Comparison of ENCODE assay signal across 1 cellular context in the genomic region with DNA sequence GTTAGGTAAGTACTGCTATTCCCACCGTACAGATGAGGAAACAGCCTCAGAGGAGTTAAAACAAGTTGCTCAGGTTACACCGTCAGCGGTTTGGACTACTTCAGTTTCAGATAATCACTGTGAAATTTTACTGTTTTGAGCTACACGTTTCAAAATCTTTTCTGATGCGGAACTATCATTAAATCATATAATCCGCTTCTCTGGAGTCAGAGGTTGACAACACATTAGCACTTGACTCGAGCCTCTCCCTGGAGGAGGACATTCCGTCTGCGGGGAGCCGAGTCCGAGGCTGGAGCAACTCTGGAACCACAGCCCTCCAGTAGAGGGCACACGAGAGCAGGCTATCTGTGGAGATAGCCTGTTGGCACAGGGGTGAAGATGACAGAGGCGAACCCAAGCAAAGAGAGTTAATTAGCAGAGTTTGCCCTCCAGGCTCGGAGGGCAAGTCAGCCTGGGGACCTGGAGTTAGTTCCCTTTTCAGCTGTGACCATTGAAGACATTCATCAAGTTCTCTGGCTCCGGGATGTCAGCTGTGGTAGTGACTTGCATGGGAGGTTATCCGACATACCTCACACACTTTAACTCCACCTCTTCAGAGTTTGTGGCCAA.
TF ChIP-seq lines count a peak whose summit lies in the region.

No MANE protein-coding gene starts in this region.

TF ChIP-seq in HEK293, 187 proteins besides CTCF, POLR2A, EP300 and RAD21 (continued from another document and continues in another):
- TF ChIP-seq KLF8 (tag by site-specific recombination; IDR thresholded peaks at IDR 0.05) (no peak), ZNF658 (tag by site-specific recombination; IDR thresholded peaks at IDR 0.05) (no peak), ZBTB1 (tag by site-specific recombination; IDR thresholded peaks at IDR 0.05) (no peak), ZXDB (tag by site-specific recombination; IDR thresholded peaks at IDR 0.05) (peak; percentile 14; the same call in 1 of the 2 replicates), ZNF214 (tag by site-specific recombination; IDR thresholded peaks at IDR 0.05; ENCODE audit: borderline replicate concordance) (no peak), MYNN (tag by site-specific recombination; IDR thresholded peaks at IDR 0.05; ENCODE audit: borderline replicate concordance) (no peak), ZNF514 (tag by site-specific recombination; IDR thresholded peaks at IDR 0.05) (no peak), ZNF112 (tag by site-specific recombination; IDR thresholded peaks at IDR 0.05) (no peak), ZNF785 (tag by site-specific recombination; IDR thresholded peaks at IDR 0.05) (no peak), ZNF404 (tag by site-specific recombination; IDR thresholded peaks at IDR 0.05) (no peak), KLF9 (tag by site-specific recombination; IDR thresholded peaks at IDR 0.05; ENCODE audit: low read depth) (no peak), OSR2 (tag by site-specific recombination; IDR thresholded peaks at IDR 0.05) (peak; percentile 80), ZNF768 (tag by site-specific recombination; IDR thresholded peaks at IDR 0.05) (no peak), ZNF777 (tag by site-specific recombination; IDR thresholded peaks at IDR 0.05; ENCODE audit: borderline replicate concordance) (no peak), SCRT2 (tag by site-specific recombination; IDR thresholded peaks at IDR 0.05) (peak; percentile 56), ZNF239 (tag by site-specific recombination; IDR thresholded peaks at IDR 0.05) (no peak), RBAK (tag by site-specific recombination; IDR thresholded peaks at IDR 0.05) (no peak), ZNF585B (tag by site-specific recombination; IDR thresholded peaks at IDR 0.05) (no peak), ZNF544 (tag by site-specific recombination; IDR thresholded peaks at IDR 0.05) (no peak), ZNF433 (tag by site-specific recombination; IDR thresholded peaks at IDR 0.05; ENCODE audit: low read depth) (no peak), ZNF426 (tag by site-specific recombination; IDR thresholded peaks at IDR 0.05) (no peak), ZNF211 (tag by site-specific recombination; IDR thresholded peaks at IDR 0.05; ENCODE audit: low read depth) (no peak), ZNF549 (tag by site-specific recombination; IDR thresholded peaks at IDR 0.05) (no peak), ZNF133 (tag by site-specific recombination; IDR thresholded peaks at IDR 0.05) (no peak), ZNF19 (tag by site-specific recombination; IDR thresholded peaks at IDR 0.05; ENCODE audit: low read depth) (no peak), ZNF623 (tag by site-specific recombination; IDR thresholded peaks at IDR 0.05) (no peak), PRDM1 (tag by site-specific recombination; IDR thresholded peaks at IDR 0.05) (no peak), FEZF1 (tag by site-specific recombination; IDR thresholded peaks at IDR 0.05) (no peak), ZNF677 (tag by site-specific recombination; IDR thresholded peaks at IDR 0.05) (no peak), ZNF558 (tag by site-specific recombination; IDR thresholded peaks at IDR 0.05) (peak; percentile 38; the same call in 1 of the 2 replicates), ZNF157 (tag by site-specific recombination; IDR thresholded peaks at IDR 0.05) (no peak), HOXD13 (CRISPR knock-in tag; IDR thresholded peaks at IDR 0.05; ENCODE audit: borderline replicate concordance) (no peak), GLIS1 (tag by site-specific recombination; IDR thresholded peaks at IDR 0.05) (peak; percentile 74), GLI2 (tag by site-specific recombination; IDR thresholded peaks at IDR 0.05; ENCODE audit: borderline replicate concordance, low read depth) (no peak), ZNF341 (tag by site-specific recombination; IDR thresholded peaks at IDR 0.05; ENCODE audit: low read depth) (peak; percentile 51; the same call in 1 of the 2 replicates), ZFP37 (tag by site-specific recombination; IDR thresholded peaks at IDR 0.05) (peak; percentile 81; the same call in 1 of the 2 replicates), ZFHX2 (tag by site-specific recombination; conservative IDR thresholded peaks at IDR 0.05) (no peak), ZNF530 (tag by site-specific recombination; IDR thresholded peaks at IDR 0.05; ENCODE audit: low read depth) (no peak), ZBTB21 (tag by site-specific recombination; IDR thresholded peaks at IDR 0.05) (no peak), ZNF701 (tag by site-specific recombination; IDR thresholded peaks at IDR 0.05) (no peak), ZNF302 (tag by site-specific recombination; IDR thresholded peaks at IDR 0.05; ENCODE audit: low read depth) (no peak), ZNF138 (tag by site-specific recombination; IDR thresholded peaks at IDR 0.05; ENCODE audit: borderline replicate concordance) (no peak)
- TF ChIP-seq, protein P1, sequence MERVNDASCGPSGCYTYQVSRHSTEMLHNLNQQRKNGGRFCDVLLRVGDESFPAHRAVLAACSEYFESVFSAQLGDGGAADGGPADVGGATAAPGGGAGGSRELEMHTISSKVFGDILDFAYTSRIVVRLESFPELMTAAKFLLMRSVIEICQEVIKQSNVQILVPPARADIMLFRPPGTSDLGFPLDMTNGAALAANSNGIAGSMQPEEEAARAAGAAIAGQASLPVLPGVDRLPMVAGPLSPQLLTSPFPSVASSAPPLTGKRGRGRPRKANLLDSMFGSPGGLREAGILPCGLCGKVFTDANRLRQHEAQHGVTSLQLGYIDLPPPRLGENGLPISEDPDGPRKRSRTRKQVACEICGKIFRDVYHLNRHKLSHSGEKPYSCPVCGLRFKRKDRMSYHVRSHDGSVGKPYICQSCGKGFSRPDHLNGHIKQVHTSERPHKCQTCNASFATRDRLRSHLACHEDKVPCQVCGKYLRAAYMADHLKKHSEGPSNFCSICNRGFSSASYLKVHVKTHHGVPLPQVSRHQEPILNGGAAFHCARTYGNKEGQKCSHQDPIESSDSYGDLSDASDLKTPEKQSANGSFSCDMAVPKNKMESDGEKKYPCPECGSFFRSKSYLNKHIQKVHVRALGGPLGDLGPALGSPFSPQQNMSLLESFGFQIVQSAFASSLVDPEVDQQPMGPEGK (tag by site-specific recombination; IDR thresholded peaks at IDR 0.05), result no peak
- TF ChIP-seq, protein P2, sequence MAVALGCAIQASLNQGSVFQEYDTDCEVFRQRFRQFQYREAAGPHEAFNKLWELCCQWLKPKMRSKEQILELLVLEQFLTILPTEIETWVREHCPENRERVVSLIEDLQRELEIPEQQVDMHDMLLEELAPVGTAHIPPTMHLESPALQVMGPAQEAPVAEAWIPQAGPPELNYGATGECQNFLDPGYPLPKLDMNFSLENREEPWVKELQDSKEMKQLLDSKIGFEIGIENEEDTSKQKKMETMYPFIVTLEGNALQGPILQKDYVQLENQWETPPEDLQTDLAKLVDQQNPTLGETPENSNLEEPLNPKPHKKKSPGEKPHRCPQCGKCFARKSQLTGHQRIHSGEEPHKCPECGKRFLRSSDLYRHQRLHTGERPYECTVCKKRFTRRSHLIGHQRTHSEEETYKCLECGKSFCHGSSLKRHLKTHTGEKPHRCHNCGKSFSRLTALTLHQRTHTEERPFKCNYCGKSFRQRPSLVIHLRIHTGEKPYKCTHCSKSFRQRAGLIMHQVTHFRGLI (tag by site-specific recombination; IDR thresholded peaks at IDR 0.05), result no peak
- TF ChIP-seq, protein P3, sequence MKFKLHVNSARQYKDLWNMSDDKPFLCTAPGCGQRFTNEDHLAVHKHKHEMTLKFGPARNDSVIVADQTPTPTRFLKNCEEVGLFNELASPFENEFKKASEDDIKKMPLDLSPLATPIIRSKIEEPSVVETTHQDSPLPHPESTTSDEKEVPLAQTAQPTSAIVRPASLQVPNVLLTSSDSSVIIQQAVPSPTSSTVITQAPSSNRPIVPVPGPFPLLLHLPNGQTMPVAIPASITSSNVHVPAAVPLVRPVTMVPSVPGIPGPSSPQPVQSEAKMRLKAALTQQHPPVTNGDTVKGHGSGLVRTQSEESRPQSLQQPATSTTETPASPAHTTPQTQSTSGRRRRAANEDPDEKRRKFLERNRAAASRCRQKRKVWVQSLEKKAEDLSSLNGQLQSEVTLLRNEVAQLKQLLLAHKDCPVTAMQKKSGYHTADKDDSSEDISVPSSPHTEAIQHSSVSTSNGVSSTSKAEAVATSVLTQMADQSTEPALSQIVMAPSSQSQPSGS (tag by site-specific recombination; IDR thresholded peaks at IDR 0.05; ENCODE audit: low read depth), result no peak
- TF ChIP-seq, protein P4, sequence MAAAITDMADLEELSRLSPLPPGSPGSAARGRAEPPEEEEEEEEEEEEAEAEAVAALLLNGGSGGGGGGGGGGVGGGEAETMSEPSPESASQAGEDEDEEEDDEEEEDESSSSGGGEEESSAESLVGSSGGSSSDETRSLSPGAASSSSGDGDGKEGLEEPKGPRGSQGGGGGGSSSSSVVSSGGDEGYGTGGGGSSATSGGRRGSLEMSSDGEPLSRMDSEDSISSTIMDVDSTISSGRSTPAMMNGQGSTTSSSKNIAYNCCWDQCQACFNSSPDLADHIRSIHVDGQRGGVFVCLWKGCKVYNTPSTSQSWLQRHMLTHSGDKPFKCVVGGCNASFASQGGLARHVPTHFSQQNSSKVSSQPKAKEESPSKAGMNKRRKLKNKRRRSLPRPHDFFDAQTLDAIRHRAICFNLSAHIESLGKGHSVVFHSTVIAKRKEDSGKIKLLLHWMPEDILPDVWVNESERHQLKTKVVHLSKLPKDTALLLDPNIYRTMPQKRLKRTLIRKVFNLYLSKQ (tag by site-specific recombination; IDR thresholded peaks at IDR 0.05; ENCODE audit: borderline replicate concordance), result no peak
- TF ChIP-seq, protein P5, sequence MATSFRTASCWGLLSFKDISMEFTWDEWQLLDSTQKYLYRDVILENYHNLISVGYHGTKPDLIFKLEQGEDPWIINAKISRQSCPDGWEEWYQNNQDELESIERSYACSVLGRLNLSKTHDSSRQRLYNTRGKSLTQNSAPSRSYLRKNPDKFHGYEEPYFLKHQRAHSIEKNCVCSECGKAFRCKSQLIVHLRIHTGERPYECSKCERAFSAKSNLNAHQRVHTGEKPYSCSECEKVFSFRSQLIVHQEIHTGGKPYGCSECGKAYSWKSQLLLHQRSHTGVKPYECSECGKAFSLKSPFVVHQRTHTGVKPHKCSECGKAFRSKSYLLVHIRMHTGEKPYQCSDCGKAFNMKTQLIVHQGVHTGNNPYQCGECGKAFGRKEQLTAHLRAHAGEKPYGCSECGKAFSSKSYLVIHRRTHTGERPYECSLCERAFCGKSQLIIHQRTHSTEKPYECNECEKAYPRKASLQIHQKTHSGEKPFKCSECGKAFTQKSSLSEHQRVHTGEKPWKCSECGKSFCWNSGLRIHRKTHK (tag by site-specific recombination; IDR thresholded peaks at IDR 0.05), result no peak
- TF ChIP-seq, protein P6, sequence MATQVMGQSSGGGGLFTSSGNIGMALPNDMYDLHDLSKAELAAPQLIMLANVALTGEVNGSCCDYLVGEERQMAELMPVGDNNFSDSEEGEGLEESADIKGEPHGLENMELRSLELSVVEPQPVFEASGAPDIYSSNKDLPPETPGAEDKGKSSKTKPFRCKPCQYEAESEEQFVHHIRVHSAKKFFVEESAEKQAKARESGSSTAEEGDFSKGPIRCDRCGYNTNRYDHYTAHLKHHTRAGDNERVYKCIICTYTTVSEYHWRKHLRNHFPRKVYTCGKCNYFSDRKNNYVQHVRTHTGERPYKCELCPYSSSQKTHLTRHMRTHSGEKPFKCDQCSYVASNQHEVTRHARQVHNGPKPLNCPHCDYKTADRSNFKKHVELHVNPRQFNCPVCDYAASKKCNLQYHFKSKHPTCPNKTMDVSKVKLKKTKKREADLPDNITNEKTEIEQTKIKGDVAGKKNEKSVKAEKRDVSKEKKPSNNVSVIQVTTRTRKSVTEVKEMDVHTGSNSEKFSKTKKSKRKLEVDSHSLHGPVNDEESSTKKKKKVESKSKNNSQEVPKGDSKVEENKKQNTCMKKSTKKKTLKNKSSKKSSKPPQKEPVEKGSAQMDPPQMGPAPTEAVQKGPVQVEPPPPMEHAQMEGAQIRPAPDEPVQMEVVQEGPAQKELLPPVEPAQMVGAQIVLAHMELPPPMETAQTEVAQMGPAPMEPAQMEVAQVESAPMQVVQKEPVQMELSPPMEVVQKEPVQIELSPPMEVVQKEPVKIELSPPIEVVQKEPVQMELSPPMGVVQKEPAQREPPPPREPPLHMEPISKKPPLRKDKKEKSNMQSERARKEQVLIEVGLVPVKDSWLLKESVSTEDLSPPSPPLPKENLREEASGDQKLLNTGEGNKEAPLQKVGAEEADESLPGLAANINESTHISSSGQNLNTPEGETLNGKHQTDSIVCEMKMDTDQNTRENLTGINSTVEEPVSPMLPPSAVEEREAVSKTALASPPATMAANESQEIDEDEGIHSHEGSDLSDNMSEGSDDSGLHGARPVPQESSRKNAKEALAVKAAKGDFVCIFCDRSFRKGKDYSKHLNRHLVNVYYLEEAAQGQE (tag by site-specific recombination; IDR thresholded peaks at IDR 0.05), result no peak
- TF ChIP-seq, protein P7, sequence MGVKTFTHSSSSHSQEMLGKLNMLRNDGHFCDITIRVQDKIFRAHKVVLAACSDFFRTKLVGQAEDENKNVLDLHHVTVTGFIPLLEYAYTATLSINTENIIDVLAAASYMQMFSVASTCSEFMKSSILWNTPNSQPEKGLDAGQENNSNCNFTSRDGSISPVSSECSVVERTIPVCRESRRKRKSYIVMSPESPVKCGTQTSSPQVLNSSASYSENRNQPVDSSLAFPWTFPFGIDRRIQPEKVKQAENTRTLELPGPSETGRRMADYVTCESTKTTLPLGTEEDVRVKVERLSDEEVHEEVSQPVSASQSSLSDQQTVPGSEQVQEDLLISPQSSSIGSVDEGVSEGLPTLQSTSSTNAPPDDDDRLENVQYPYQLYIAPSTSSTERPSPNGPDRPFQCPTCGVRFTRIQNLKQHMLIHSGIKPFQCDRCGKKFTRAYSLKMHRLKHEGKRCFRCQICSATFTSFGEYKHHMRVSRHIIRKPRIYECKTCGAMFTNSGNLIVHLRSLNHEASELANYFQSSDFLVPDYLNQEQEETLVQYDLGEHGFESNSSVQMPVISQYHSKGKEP (tag by site-specific recombination; IDR thresholded peaks at IDR 0.05), result no peak
- TF ChIP-seq, protein P8, sequence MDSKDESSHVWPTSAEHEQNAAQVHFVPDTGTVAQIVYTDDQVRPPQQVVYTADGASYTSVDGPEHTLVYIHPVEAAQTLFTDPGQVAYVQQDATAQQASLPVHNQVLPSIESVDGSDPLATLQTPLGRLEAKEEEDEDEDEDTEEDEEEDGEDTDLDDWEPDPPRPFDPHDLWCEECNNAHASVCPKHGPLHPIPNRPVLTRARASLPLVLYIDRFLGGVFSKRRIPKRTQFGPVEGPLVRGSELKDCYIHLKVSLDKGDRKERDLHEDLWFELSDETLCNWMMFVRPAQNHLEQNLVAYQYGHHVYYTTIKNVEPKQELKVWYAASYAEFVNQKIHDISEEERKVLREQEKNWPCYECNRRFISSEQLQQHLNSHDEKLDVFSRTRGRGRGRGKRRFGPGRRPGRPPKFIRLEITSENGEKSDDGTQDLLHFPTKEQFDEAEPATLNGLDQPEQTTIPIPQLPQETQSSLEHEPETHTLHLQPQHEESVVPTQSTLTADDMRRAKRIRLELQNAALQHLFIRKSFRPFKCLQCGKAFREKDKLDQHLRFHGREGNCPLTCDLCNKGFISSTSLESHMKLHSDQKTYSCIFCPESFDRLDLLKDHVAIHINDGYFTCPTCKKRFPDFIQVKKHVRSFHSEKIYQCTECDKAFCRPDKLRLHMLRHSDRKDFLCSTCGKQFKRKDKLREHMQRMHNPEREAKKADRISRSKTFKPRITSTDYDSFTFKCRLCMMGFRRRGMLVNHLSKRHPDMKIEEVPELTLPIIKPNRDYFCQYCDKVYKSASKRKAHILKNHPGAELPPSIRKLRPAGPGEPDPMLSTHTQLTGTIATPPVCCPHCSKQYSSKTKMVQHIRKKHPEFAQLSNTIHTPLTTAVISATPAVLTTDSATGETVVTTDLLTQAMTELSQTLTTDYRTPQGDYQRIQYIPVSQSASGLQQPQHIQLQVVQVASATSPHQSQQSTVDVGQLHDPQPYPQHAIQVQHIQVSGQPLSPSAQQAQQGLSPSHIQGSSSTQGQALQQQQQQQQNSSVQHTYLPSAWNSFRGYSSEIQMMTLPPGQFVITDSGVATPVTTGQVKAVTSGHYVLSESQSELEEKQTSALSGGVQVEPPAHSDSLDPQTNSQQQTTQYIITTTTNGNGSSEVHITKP (tag by site-specific recombination; IDR thresholded peaks at IDR 0.05), result peak; percentile 62
